In genomic region chr4:40046311-40046980, GRCh38 we compare ENCODE assay signal across 8 cellular contexts. TPM values are rescaled to one million over a fixed set of nuclear protein-coding genes. Genes with fewer than 3 reads are reported as not detected.
DNase-seq lines count a peak whose midpoint lies in the region; ATAC-seq and TF ChIP-seq lines count a peak whose summit lies in the region.

No MANE protein-coding gene starts in this region.

- peaks cover 19% of the 10 kb centered on the region for H3K4me1 ChIP-seq in adipocyte (ENCODE audit: control insufficient read depth, insufficient read depth, low read length)
- H3K4me1 ChIP-seq in liver (ENCODE audit: control insufficient read depth in 4 of 4, insufficient read depth in 4 of 4, low read length in 3 of 4) = peaks cover 3 to 22% (median 13%) of the 10 kb centered on the region in 4 donors
- no peaks in the 10 kb centered on the region for H3K4me1 ChIP-seq in upper lobe of right lung
- no peaks in the 10 kb centered on the region for H3K4me1 ChIP-seq in psoas muscle

- H3K27me3 ChIP-seq in adipocyte (replicated peaks; ENCODE audit: control insufficient read depth, insufficient read depth, low read length) (no peaks in the 10 kb centered on the region), liver (ENCODE audit: control insufficient read depth in 4 of 4, insufficient read depth in 4 of 4, low read length in 3 of 4) (no peaks in the 10 kb centered on the region), upper lobe of right lung (no peaks in the 10 kb centered on the region), psoas muscle (ENCODE audit: insufficient read depth in 3 of 3, low read length in 2 of 3) (peaks cover 0 to 7% (median 0%) of the 10 kb centered on the region in 3 donors)

- no peak for TF ChIP-seq POLR2A in GM18505 (IDR thresholded peaks at IDR 0.05; ENCODE audit: borderline replicate concordance, extremely low read depth, insufficient read depth, insufficient read length)

- peak; percentile 23 to 44 (median 34) for DNase-seq in stimulated activated CD4-positive, alpha-beta T cell treated with anti-CD3 and anti-CD28 coated beads, Interleukin-12 subunit alpha, Interleukin-12 subunit beta, amount 100 ng/mL, for 48 hours (ENCODE audit: low read depth in 2 of 3, low spot score in 1 of 3)
- no peak for DNase-seq in stimulated activated CD4-positive, alpha-beta T cell treated with anti-CD3 and anti-CD28 coated beads, Interleukin-4, amount 100 ng/mL, for 1 hour
- DNase-seq in adipocyte (ENCODE audit: low read depth) (peak; percentile 71), upper lobe of right lung (no peak), psoas muscle (no peak)

- no peaks in the 10 kb centered on the region for H3K36me3 ChIP-seq in adipocyte (ENCODE audit: control insufficient read depth, insufficient read depth, low read length, severe bottlenecking)
- peaks cover 0 to 3% (median 0%) of the 10 kb centered on the region in 4 donors for H3K36me3 ChIP-seq in liver (ENCODE audit: control insufficient read depth in 4 of 4, insufficient read depth in 3 of 4, low read depth in 1 of 4, low read length in 3 of 4)
- no peaks in the 10 kb centered on the region for H3K36me3 ChIP-seq in upper lobe of right lung
- H3K36me3 ChIP-seq in psoas muscle (ENCODE audit: insufficient read depth in 1 of 2, low read depth in 1 of 2) = no peaks in the 10 kb centered on the region

- ATAC-seq in upper lobe of right lung (peak; percentile 87), esophagus mucosa (no peak), GM18505 (IDR thresholded peaks at IDR 0.05; ENCODE audit: unreplicated experiment) (no peak), psoas muscle (no peak)

- intact Hi-C loops in upper lobe of right lung (cut with DNase I) = no loop called here
- intact Hi-C loops in psoas muscle (cut with DNase I) = no loop called here

- 43% methylated on average over 8 of the region's 8 CpGs for WGBS in liver
- 75 to 76% (median 75%) methylated on average over 8 of the region's 8 CpGs for WGBS in psoas muscle, 3 donors

- peak; percentile 68 to 73 for TF ChIP-seq RAD21 in liver (IDR thresholded peaks at IDR 0.05)

- H3K9me3 ChIP-seq in adipocyte (ENCODE audit: control insufficient read depth, low read length) = no peaks in the 10 kb centered on the region
- H3K9me3 ChIP-seq in liver (ENCODE audit: control insufficient read depth in 4 of 4, low read length in 3 of 4) = no peaks in the 10 kb centered on the region
- no peaks in the 10 kb centered on the region for H3K9me3 ChIP-seq in upper lobe of right lung
- H3K9me3 ChIP-seq in psoas muscle = no peaks in the 10 kb centered on the region

- H3K4me3 ChIP-seq in adipocyte (ENCODE audit: low read length) (no peak overlapping the region), liver (ENCODE audit: low read depth in 1 of 3, low read length in 3 of 3) (no peak overlapping the region), upper lobe of right lung (no peak overlapping the region), psoas muscle (no peak overlapping the region)

- peak; percentile 36 for TF ChIP-seq CTCF in liver (IDR thresholded peaks at IDR 0.05; ENCODE audit: low read depth, low read length, missing input control)
- no peak for TF ChIP-seq CTCF in upper lobe of right lung (IDR thresholded peaks at IDR 0.05)
- no peak for TF ChIP-seq CTCF in psoas muscle (IDR thresholded peaks at IDR 0.05)

- peak overlapping the region; percentile 2 to 75 for H3K27ac ChIP-seq in liver (ENCODE audit: low read depth in 1 of 2, low read length in 2 of 2)
- no peak overlapping the region for H3K27ac ChIP-seq in upper lobe of right lung
- H3K27ac ChIP-seq in psoas muscle = no peak overlapping the region

- H3K9ac ChIP-seq in adipocyte (ENCODE audit: low read length) (no peak overlapping the region), liver (ENCODE audit: low read depth in 1 of 2, low read length in 2 of 2) (no peak overlapping the region)

TF ChIP-seq in liver, 16 proteins besides CTCF, POLR2A, EP300 and RAD21:
- TF ChIP-seq RXRA (IDR thresholded peaks at IDR 0.05) (peak; percentile 94 to 95), HNF4A (conservative IDR thresholded peaks at IDR 0.05) (peak; percentile 91 to 93), YY1 (IDR thresholded peaks at IDR 0.05) (peak; percentile 89), JUND (IDR thresholded peaks at IDR 0.05) (peak; percentile 82 to 98), NR2F2 (IDR thresholded peaks at IDR 0.05) (peak; percentile 47), SP1 (IDR thresholded peaks at IDR 0.05) (peak; percentile 94), HNF4G (IDR thresholded peaks at IDR 0.05) (no peak), GABPA (IDR thresholded peaks at IDR 0.05 in 1 of 2, conservative IDR thresholded peaks at IDR 0.05 in 1 of 2) (peak in 1 of 2 donors; percentile 44), REST (IDR thresholded peaks at IDR 0.05) (peak; percentile 73), FOXA1 (IDR thresholded peaks at IDR 0.05) (peak; percentile 73), TAF1 (conservative IDR thresholded peaks at IDR 0.05) (no peak), MAX (IDR thresholded peaks at IDR 0.05) (peak; percentile 70), EGR1 (IDR thresholded peaks at IDR 0.05; ENCODE audit: low read depth in 2 of 2) (peak; percentile 74 to 88), FOXA2 (IDR thresholded peaks at IDR 0.05) (peak; percentile 78)
- TF ChIP-seq, protein P1, sequence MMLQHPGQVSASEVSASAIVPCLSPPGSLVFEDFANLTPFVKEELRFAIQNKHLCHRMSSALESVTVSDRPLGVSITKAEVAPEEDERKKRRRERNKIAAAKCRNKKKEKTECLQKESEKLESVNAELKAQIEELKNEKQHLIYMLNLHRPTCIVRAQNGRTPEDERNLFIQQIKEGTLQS (IDR thresholded peaks at IDR 0.05) = peak; percentile 66
- TF ChIP-seq, protein P2, sequence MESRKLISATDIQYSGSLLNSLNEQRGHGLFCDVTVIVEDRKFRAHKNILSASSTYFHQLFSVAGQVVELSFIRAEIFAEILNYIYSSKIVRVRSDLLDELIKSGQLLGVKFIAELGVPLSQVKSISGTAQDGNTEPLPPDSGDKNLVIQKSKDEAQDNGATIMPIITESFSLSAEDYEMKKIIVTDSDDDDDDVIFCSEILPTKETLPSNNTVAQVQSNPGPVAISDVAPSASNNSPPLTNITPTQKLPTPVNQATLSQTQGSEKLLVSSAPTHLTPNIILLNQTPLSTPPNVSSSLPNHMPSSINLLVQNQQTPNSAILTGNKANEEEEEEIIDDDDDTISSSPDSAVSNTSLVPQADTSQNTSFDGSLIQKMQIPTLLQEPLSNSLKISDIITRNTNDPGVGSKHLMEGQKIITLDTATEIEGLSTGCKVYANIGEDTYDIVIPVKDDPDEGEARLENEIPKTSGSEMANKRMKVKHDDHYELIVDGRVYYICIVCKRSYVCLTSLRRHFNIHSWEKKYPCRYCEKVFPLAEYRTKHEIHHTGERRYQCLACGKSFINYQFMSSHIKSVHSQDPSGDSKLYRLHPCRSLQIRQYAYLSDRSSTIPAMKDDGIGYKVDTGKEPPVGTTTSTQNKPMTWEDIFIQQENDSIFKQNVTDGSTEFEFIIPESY (IDR thresholded peaks at IDR 0.05) = peak; percentile 80

RNA-seq across cellular contexts. Expression of gene N4BP2, which starts 10.2 kb away (rescaled TPM):
- total RNA-seq in liver = 10 to 100 TPM; 17.0 to 19.9 TPM
- 1 to 10 TPM; 2.3 to 4.9 TPM for polyA plus RNA-seq in liver
- 9.8 TPM for total RNA-seq in upper lobe of right lung
- 8.1 TPM for total RNA-seq in esophagus mucosa
- total RNA-seq in psoas muscle = 1 to 10 TPM; 2.7 to 6.8 (median 3.2) TPM
- polyA plus RNA-seq in psoas muscle = 1 to 10 TPM; 1.1 to 1.6 (median 1.1) TPM

Comparison
In these comparisons a context has a peak if more than half of its experiments do, and no peak if none do; other contexts are left out.
1. DNase-seq: peak in stimulated activated CD4-positive, alpha-beta T cell treated with anti-CD3 and anti-CD28 coated beads, Interleukin-12 subunit alpha, Interleukin-12 subunit beta, amount 100 ng/mL, for 48 hours (3 of 3) and adipocyte (single experiment); none in stimulated activated CD4-positive, alpha-beta T cell treated with anti-CD3 and anti-CD28 coated beads, Interleukin-4, amount 100 ng/mL, for 1 hour (single experiment), upper lobe of right lung (single experiment) and psoas muscle (0 of 2).
2. H3K27ac ChIP-seq: peak in liver (2 of 2); none in upper lobe of right lung (single experiment) and psoas muscle (single experiment).